ENCODE assay signal across 14 cellular contexts in the genomic region with DNA sequence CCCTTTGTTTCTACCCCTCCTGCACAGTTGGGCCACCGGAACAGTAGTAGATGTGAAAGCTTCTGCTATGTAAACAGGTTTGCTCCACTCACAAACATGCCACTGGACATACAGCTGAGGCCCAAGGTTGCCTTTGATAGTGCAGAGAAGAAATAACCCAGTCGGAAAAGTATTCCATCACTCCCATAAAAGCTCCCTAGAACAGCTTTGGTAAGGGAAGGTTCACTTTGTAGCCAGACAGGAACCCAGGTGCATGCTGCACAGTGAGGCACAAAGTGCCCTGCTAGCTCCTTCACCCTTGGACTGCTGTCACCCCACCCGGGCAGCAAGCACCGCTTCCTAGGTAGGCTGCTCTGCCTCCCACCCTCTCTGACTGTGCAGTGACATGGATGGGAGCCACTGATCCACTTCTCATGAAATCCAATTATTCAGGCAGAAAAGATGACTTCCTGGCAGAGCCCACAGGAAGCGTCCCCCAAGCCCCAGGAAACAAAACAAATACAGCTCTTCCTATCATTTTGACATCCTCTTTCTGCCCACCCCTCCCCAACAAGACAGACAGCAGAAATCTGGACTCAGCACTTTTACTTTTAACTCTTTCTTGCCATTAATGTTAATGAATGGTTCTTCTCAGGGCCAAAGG.
DNase-seq lines count a peak whose midpoint lies in the region; ATAC-seq and TF ChIP-seq lines count a peak whose summit lies in the region.
"Had no signal": no experiment of that assay in that cellular context is flagged by ENCODE, and none has a peak within 500 bp of the region (broad histone marks: within the 10 kb centered on the region; RNA-seq: fewer than 3 reads in every experiment).

No MANE protein-coding gene starts in this region.

- intact Hi-C loops in CD14-positive monocyte (cut with micrococcal nuclease): no loop called here

- no peak for TF ChIP-seq CTCF in CD14-positive monocyte (IDR thresholded peaks at IDR 0.05)
- no peak for TF ChIP-seq CTCF in neural crest cell (conservative IDR thresholded peaks at IDR 0.05)

- H3K27me3 Mint-ChIP-seq in CD14-positive monocyte (ENCODE audit: low read depth in 3 of 3) (peaks cover 0 to 3% (median 0%) of the 10 kb centered on the region in 3 donors), neural crest cell (ENCODE audit: low read depth) (no peaks in the 10 kb centered on the region)
- H3K27me3 Mint-ChIP-seq: activated T-helper 17 cell treated with anti-CD3 and anti-CD28 coated beads, Interleukin-2, amount 50 U/mL, for 72 hours had no signal

- H3K27ac Mint-ChIP-seq in CD14-positive monocyte (peak overlapping the region in 5 of 7 donors; percentile 10 to 76 (median 58)), neural crest cell (ENCODE audit: unreplicated experiment) (peak overlapping the region; percentile 29)
- H3K27ac Mint-ChIP-seq: activated T-helper 17 cell treated with anti-CD3 and anti-CD28 coated beads, Interleukin-2, amount 50 U/mL, for 72 hours; immature natural killer cell had no signal

- DNase-seq in CD14-positive monocyte (ENCODE audit: low spot score) (no peak), NCI-H69 (lab: John Stamatoyannopoulos, UW) (peak; percentile 58), foreskin melanocyte (peak; percentile 5), neural crest cell (ENCODE audit: low read depth, low spot score) (no peak), NCI-H526 treated with DMSO at 0.1 percent for 48 hours (lab: John Stamatoyannopoulos, UW) (no peak)
- DNase-seq: activated CD4-positive, alpha-beta T cell treated with anti-CD3 and anti-CD28 coated beads, Interleukin-2, amount 50 U/mL, for 4 hours; effector memory CD4-positive, alpha-beta T cell; immature natural killer cell; NCI-H1105 treated with DMSO at 0.1 percent for 48 hours; stimulated activated CD8-positive, alpha-beta memory T cell treated with anti-CD3 and anti-CD28 coated beads, Interleukin-4, amount 100 ng/mL, for 48 hours had no signal

- H3K4me3 Mint-ChIP-seq in CD14-positive monocyte: peak overlapping the region; percentile 2 to 51
- H3K4me3 Mint-ChIP-seq in neural crest cell: no peak overlapping the region
- H3K4me3 Mint-ChIP-seq: activated T-helper 17 cell treated with anti-CD3 and anti-CD28 coated beads, Interleukin-2, amount 50 U/mL, for 72 hours; immature natural killer cell had no signal

- ATAC-seq in HG03135 (IDR thresholded peaks at IDR 0.05; ENCODE audit: unreplicated experiment): no peak
- ATAC-seq in GM21576 (IDR thresholded peaks at IDR 0.05; ENCODE audit: unreplicated experiment): no peak
- ATAC-seq in GM21526 (IDR thresholded peaks at IDR 0.05; ENCODE audit: low FRiP score, unreplicated experiment): no peak
- ATAC-seq: activated T-helper 17 cell treated with anti-CD3 and anti-CD28 coated beads, Interleukin-2, amount 50 U/mL, for 72 hours had no signal

- H3K36me3 Mint-ChIP-seq in CD14-positive monocyte: no peaks in the 10 kb centered on the region
- no peaks in the 10 kb centered on the region for H3K36me3 Mint-ChIP-seq in neural crest cell (ENCODE audit: low read depth)
- H3K36me3 Mint-ChIP-seq: immature natural killer cell had no signal

- H3K9me3 Mint-ChIP-seq in CD14-positive monocyte (peaks cover 0 to 4% (median 0%) of the 10 kb centered on the region in 7 donors), neural crest cell (no peaks in the 10 kb centered on the region)
- H3K9me3 Mint-ChIP-seq: activated T-helper 17 cell treated with anti-CD3 and anti-CD28 coated beads, Interleukin-2, amount 50 U/mL, for 72 hours had no signal

- H3K4me1 Mint-ChIP-seq in CD14-positive monocyte: peaks cover 33% of the 10 kb centered on the region
- H3K4me1 Mint-ChIP-seq in neural crest cell: peaks cover 65% of the 10 kb centered on the region
- H3K4me1 Mint-ChIP-seq: immature natural killer cell had no signal

Comparison
In these comparisons a context has a peak if more than half of its experiments do, and no peak if none do; other contexts are left out.
1. DNase-seq: peak in NCI-H69 (single experiment) and foreskin melanocyte (single experiment); none in CD14-positive monocyte (single experiment), neural crest cell (single experiment) and NCI-H526 treated with DMSO at 0.1 percent for 48 hours (single experiment).